In genomic region chr16:68350951-68351350, GRCh38 we compare ENCODE assay signal across 26 cellular contexts.
"Had no signal": no experiment of that assay in that cellular context is flagged by ENCODE, and none has a peak within 500 bp of the region (broad histone marks: within the 10 kb centered on the region; RNA-seq: fewer than 3 reads in every experiment).

No MANE protein-coding gene starts in this region.

- ATAC-seq: naive thymus-derived CD4-positive, alpha-beta T cell; natural killer cell treated with Interleukin-12 subunit alpha and Interleukin-12 subunit beta and Interleukin-15 and Interleukin-18, amount 100 ng/mL, for 72 hours; pancreas; right cardiac atrium; sciatic nerve; stimulated activated naive B cell treated with anti-CD40 and anti-IgM and Interleukin-4, amounts not matched to agents 10 μg/mL and 1 μg/mL and 100 μg/mL, for 72 hours; stimulated activated naive CD8-positive, alpha-beta T cell treated with anti-CD3 and anti-CD28 coated beads, Interleukin-15, Interleukin-2, amounts not matched to agents 100 U/mL and 50 U/mL, for 24 hours had no signal

- H3K4me3 ChIP-seq: left ventricle myocardium inferior, lung, mucosa of descending colon, pancreas, prostate gland, skin epidermis, testis, thyroid gland, transverse colon, upper lobe of left lung, vagina had no signal

- H3K4me1 ChIP-seq: pancreas, prostate gland, testis, vagina had no signal

- H3K27me3 ChIP-seq: pancreas, stomach, testis, thyroid gland, transverse colon, upper lobe of left lung, vagina had no signal

- DNase-seq: hypothalamus; immature natural killer cell; left ventricle myocardium inferior; mesendoderm; naive thymus-derived CD4-positive, alpha-beta T cell; retina; right cardiac atrium; stimulated activated CD4-positive, alpha-beta T cell treated with anti-CD3 and anti-CD28 coated beads, Interleukin-12 subunit alpha, Interleukin-12 subunit beta, amount 100 ng/mL, for 4 hours; stimulated activated CD4-positive, alpha-beta T cell treated with anti-CD3 and anti-CD28 coated beads, Interleukin-15, amount 100 ng/mL, for 24 hours; stimulated activated CD4-positive, alpha-beta T cell treated with anti-CD3 and anti-CD28 coated beads, Interleukin-2, amount 100 ng/mL, for 24 hours; stimulated activated CD4-positive, alpha-beta T cell treated with anti-CD3 and anti-CD28 coated beads, Interleukin-4, amount 100 ng/mL, for 1 hour; stimulated activated naive B cell treated with anti-CD40 and anti-IgM and Interleukin-4, amounts not matched to agents 10 μg/mL and 1 μg/mL and 100 μg/mL, for 72 hours; stimulated activated naive CD8-positive, alpha-beta T cell treated with anti-CD3 and anti-CD28 coated beads, Interleukin-15, Interleukin-2, amounts not matched to agents 100 U/mL and 50 U/mL, for 24 hours; stomach; testis; thyroid gland; transverse colon; upper lobe of left lung had no signal

- H3K27ac ChIP-seq: left ventricle myocardium inferior, pancreas, skin epidermis, testis, thyroid gland, upper lobe of left lung, vagina had no signal

- H3K9me3 ChIP-seq: left ventricle myocardium inferior, mucosa of descending colon, pancreas, prostate gland, stomach, testis, thyroid gland, transverse colon, upper lobe of left lung, vagina had no signal
